ENCODE assay signal across 4 cellular contexts in the genomic region with DNA sequence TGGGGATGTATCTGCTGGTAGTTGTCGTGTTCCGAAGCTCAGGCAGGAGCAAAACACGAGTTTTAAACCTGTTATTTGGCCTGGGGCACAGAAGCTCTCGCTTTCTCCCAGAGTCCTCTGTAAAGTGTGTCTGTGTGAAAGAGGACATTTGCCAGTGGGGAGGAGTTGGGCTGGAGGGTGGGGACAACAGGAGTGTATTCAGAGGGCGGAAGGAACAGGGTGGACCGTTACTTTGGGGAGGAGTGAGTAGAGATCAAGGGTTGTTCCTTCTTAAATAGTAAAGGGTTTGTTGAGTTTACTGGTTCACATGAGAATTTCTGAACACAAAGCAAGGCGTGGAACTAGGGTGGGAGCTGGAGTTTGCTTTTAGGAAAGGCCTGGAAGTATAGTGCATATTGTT.
DNase-seq lines count a peak whose midpoint lies in the region; ATAC-seq, FAIRE-seq and TF ChIP-seq lines count a peak whose summit lies in the region.
"Not testable (repeated sequence)": the region's sequence is repeated elsewhere in the genome, so short reads cannot be mapped to it uniquely, and the experiment has no call there.

No MANE protein-coding gene starts in this region.

- not testable (repeated sequence) for H3K4me1 ChIP-seq in K562 (replicated peaks in 1 of 2; ENCODE audit: control insufficient read depth in 2 of 2, insufficient read depth in 2 of 2, low read length in 2 of 2); mucosa of descending colon (ENCODE audit: low read depth)

- not testable (repeated sequence) for H3K9me3 ChIP-seq in K562 (replicated peaks; ENCODE audit: control insufficient read depth, insufficient read depth, low read depth, low read length); mucosa of descending colon

- not testable (repeated sequence) for TF ChIP-seq POLR2A in K562 (conservative IDR thresholded peaks at IDR 0.05)

- TF ChIP-seq EP300 in K562 (IDR thresholded peaks at IDR 0.05; ENCODE audit: low read length): not testable (repeated sequence)

- not testable (repeated sequence) for H3K4me2 ChIP-seq in K562 (ENCODE audit: insufficient read depth, low read length)

- H3K79me2 ChIP-seq in K562 (ENCODE audit: control insufficient read depth, insufficient read depth, low read length): not testable (repeated sequence)

- FAIRE-seq in K562 (lab: Jason Lieb, UNC): not testable (repeated sequence)

- ATAC-seq in K562: peak; percentile 61
- ATAC-seq in left ventricle myocardium superior: peak; percentile 21
- peak; percentile 33 for ATAC-seq in left colon
- ATAC-seq in mucosa of descending colon: peak; percentile 21

- not testable (repeated sequence) for TF ChIP-seq CTCF in K562 (IDR thresholded peaks at IDR 0.05 in 2 of 3, conservative IDR thresholded peaks at IDR 0.05 in 1 of 3; ENCODE audit: insufficient read depth in 2 of 3, low read depth in 1 of 3, low read length in 3 of 3); mucosa of descending colon (IDR thresholded peaks at IDR 0.05)

- not testable (repeated sequence) for H3K9me1 ChIP-seq in K562 (ENCODE audit: control insufficient read depth, insufficient read depth, low read length)

- H3K4me3 ChIP-seq in K562, mucosa of descending colon: not testable (repeated sequence)

- H4K20me1 ChIP-seq in K562 (replicated peaks; ENCODE audit: control insufficient read depth, insufficient read depth, low read length): not testable (repeated sequence)

- H3K27ac ChIP-seq in K562 (ENCODE audit: extremely low read depth, low read depth, low read length): not testable (repeated sequence)

- H3K9ac ChIP-seq in K562 (ENCODE audit: insufficient read depth in 1 of 2, low read depth in 2 of 2, low read length in 2 of 2): not testable (repeated sequence)

- 64% methylated on average over 1 of the region's 7 CpGs for WGBS in K562 (ENCODE audit: insufficient coverage, low coverage, missing lambda C conversion rate)

- not testable (repeated sequence) for TF ChIP-seq RAD21 in K562 (CRISPR knock-in tag; conservative IDR thresholded peaks at IDR 0.05 in 1 of 2, IDR thresholded peaks at IDR 0.05 in 1 of 2)

- POLR2A ChIA-PET in K562 (lab: Yijun Ruan, JAX): not testable (repeated sequence)

- not testable (repeated sequence) for DNase-seq in K562 (ENCODE audit: extremely low read depth in 1 of 4, low spot score in 3 of 4); left ventricle myocardium superior; left colon; mucosa of descending colon

- H3K27me3 ChIP-seq in K562 (ENCODE audit: control insufficient read depth in 2 of 2, insufficient read depth in 2 of 2, low read length in 2 of 2): not testable (repeated sequence)

- CTCF ChIA-PET in K562 (lab: Yijun Ruan, JAX; ENCODE audit: low intra/inter-chr PET ratio): not testable (repeated sequence)

- in situ Hi-C loops in K562 (cut with MboI): not testable (repeated sequence)

- not testable (repeated sequence) for BruUV-seq in K562 (replicated peaks; lab: Mats Ljungman, UMichigan)

- intact Hi-C loops in K562 (cut with micrococcal nuclease); left ventricle myocardium superior (cut with micrococcal nuclease); left colon (cut with DNase I, micrococcal nuclease); mucosa of descending colon (cut with DNase I, micrococcal nuclease): not testable (repeated sequence)

- not testable (repeated sequence) for H2AFZ ChIP-seq in K562 (ENCODE audit: low read depth, low read length)

- not testable (repeated sequence) for H3K36me3 ChIP-seq in K562 (ENCODE audit: control insufficient read depth, insufficient read depth, low read length); mucosa of descending colon (ENCODE audit: low read depth)
